ENCODE assay signal across 9 cellular contexts in genomic region chr19:10625762-10626138, GRCh38. TPM values are rescaled to one million over a fixed set of nuclear protein-coding genes. Genes with fewer than 3 reads are reported as not detected.
DNase-seq lines count a peak whose midpoint lies in the region; ATAC-seq and TF ChIP-seq lines count a peak whose summit lies in the region.
"Had no signal": no experiment of that assay in that cellular context is flagged by ENCODE, and none has a peak within 500 bp of the region (broad histone marks: within the 10 kb centered on the region; RNA-seq: fewer than 3 reads in every experiment).

No MANE protein-coding gene starts in this region.

- 44% methylated on average over 5 of the region's 10 CpGs for WGBS in right lobe of liver (ENCODE audit: insufficient coverage, low coverage, low lambda C conversion rate, missing lambda C conversion rate)

- H3K9me3 ChIP-seq in MG63 (no peaks in the 10 kb centered on the region), right lobe of liver (no peaks in the 10 kb centered on the region)

- H3K36me3 ChIP-seq in MG63 (no peaks in the 10 kb centered on the region), right lobe of liver (no peaks in the 10 kb centered on the region)

- TF ChIP-seq POLR2A in right lobe of liver (IDR thresholded peaks at IDR 0.05) = no peak

- H3K4me3 ChIP-seq in MG63 (peak overlapping the region; percentile 42), coronary artery (peak overlapping the region; percentile 81), right lobe of liver (peak overlapping the region; percentile 23 to 49 (median 35))

- peaks cover 0 to 10% (median 0%) of the 10 kb centered on the region in 4 donors for H3K4me1 ChIP-seq in right lobe of liver

- no peaks in the 10 kb centered on the region for H3K27me3 ChIP-seq in MG63
- no peaks in the 10 kb centered on the region for H3K27me3 ChIP-seq in right lobe of liver

- intact Hi-C loops in right lobe of liver (cut with DNase I) = no loop called here

- H3K27ac ChIP-seq in coronary artery = peak overlapping the region; percentile 77 to 91
- H3K27ac ChIP-seq in right lobe of liver = peak overlapping the region in 2 of 3 donors; percentile 21 to 49
- H3K27ac ChIP-seq in substantia nigra (ENCODE audit: low read depth, low read length, poor library complexity, severe bottlenecking) = peak overlapping the region; percentile 88

- TF ChIP-seq CTCF in coronary artery (IDR thresholded peaks at IDR 0.05) (no peak), right lobe of liver (IDR thresholded peaks at IDR 0.05) (no peak)

- peak in 2 of 4 donors; percentile 7 to 12 for ATAC-seq in right lobe of liver
- ATAC-seq in GM21576 (IDR thresholded peaks at IDR 0.05; ENCODE audit: unreplicated experiment) = no peak
- ATAC-seq in left lobe of liver = no peak

- DNase-seq in MG63 (no peak), coronary artery (ENCODE audit: low spot score) (no peak), right lobe of liver (no peak), substantia nigra (lab: John Stamatoyannopoulos, UW) (peak in 1 of 49 donors; percentile 23), HuH-7 (ENCODE audit: low spot score) (no peak), NCI-H345 (lab: John Stamatoyannopoulos, UW) (no peak), left lobe of liver (ENCODE audit: low spot score) (no peak)

RNA-seq across cellular contexts. Expression of gene SLC44A2, which starts 0.4 kb away (rescaled TPM):
- total RNA-seq in MG63 (2014; rRNA removed; shearing (Covaris generic); ENCODE audit: low replicate concordance) = 0.54 and 3.3 TPM in 2 replicates
- total RNA-seq in right lobe of liver (10 to 100 TPM; 11.7 to 18.5 (median 15.6) TPM), left lobe of liver (12.9 TPM)

RNA-seq across cellular contexts. Expression of gene ILF3, which starts 28.4 kb away (rescaled TPM):
- total RNA-seq in MG63 (2014; rRNA removed; shearing (Covaris generic); ENCODE audit: low replicate concordance) = 273 and 320 TPM in 2 replicates
- total RNA-seq in right lobe of liver (10 to 100 TPM; 40.0 to 82.3 (median 54.8) TPM), left lobe of liver (57.1 TPM)

RNA-seq across cellular contexts. Expression of gene AP1M2, which starts 38.6 kb away (rescaled TPM):
- total RNA-seq in MG63 (2014; rRNA removed; shearing (Covaris generic); ENCODE audit: low replicate concordance) = 1.4 TPM in 1 of 2 replicates, not detected in the other
- total RNA-seq in right lobe of liver = 1 to 10 TPM in 2 of 6 experiments, under 1 TPM in 4; 0.35 to 2.5 (median 0.75) TPM
- total RNA-seq in left lobe of liver = 1.0 TPM
- total RNA-seq: dermis microvascular lymphatic vessel endothelial cell had no signal

RNA-seq across cellular contexts. Expression of gene CDKN2D, which starts 57.0 kb away (rescaled TPM):
- total RNA-seq in MG63 (2014; rRNA removed; shearing (Covaris generic); ENCODE audit: low replicate concordance) = 24.9 and 43.3 TPM in 2 replicates
- total RNA-seq in right lobe of liver (1 to 10 TPM in 4 of 6 experiments, under 1 TPM in 2; 0.97 to 2.8 (median 2.0) TPM), left lobe of liver (1.3 TPM)

RNA-seq across cellular contexts. Expression of gene KRI1, which starts 59.9 kb away (rescaled TPM):
- total RNA-seq in MG63 (2014; rRNA removed; shearing (Covaris generic); ENCODE audit: low replicate concordance) = 31.7 and 43.3 TPM in 2 replicates
- total RNA-seq in right lobe of liver (1 to 10 TPM; 5.8 to 9.6 (median 8.5) TPM), left lobe of liver (10.4 TPM)

Comparison
In these comparisons a context has a peak if more than half of its experiments do, and no peak if none do; other contexts are left out.
1. H3K27ac ChIP-seq: peak in every context shown above with its lines; median percentile 88 in substantia nigra; 84 in coronary artery; 35 in right lobe of liver.